In the genomic region with DNA sequence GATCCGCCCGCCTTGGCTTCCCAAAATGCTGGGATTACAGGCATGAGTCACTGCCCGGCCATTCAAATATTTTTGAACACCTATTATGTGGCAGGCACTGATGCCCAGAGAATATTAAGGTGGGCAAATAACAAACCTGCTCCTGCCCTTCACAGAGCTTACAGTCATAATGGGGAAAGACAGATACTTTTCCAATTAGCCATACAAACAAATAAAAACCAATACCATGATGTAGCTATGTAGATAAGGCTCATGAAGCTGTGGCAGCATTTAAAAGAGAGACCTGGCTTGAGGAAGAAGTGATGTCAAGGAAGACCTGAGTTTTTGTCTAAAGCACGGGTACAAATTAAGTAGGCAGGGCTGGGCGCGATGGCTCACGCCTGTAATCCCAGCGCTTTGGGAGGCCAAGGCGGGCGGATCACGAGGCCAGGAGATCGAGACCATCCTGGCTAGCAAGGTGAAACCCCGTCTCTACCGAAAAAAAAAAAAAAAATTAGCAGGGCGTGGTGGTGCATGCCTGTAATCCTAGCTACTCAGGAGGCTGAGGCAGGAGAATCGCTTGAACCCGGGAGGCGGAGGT, we compare ENCODE assay signal across 8 cellular contexts. TPM values are rescaled to one million over a fixed set of nuclear protein-coding genes. Genes with fewer than 3 reads are reported as not detected.
DNase-seq lines count a peak whose midpoint lies in the region; ATAC-seq and TF ChIP-seq lines count a peak whose summit lies in the region.
"Not testable (repeated sequence)": the region's sequence is repeated elsewhere in the genome, so short reads cannot be mapped to it uniquely, and the experiment has no call there.

No MANE protein-coding gene starts in this region.

- not testable (repeated sequence) for H4K20me1 ChIP-seq in SU-DHL-6 (ENCODE audit: low read depth, low read length); hepatocyte (ENCODE audit: insufficient read depth, poor library complexity, severe bottlenecking)
- peaks cover 10% of the 10 kb centered on the region for H4K20me1 ChIP-seq in osteoblast (ENCODE audit: insufficient read depth, low read length)

- not testable (repeated sequence) for H3K9me3 ChIP-seq in CD4-positive, CD25-positive, alpha-beta regulatory T cell (ENCODE audit: control insufficient read depth in 2 of 2, low read length in 2 of 2); HUES64 (ENCODE audit: insufficient read depth, low read depth, low read length); SU-DHL-6 (ENCODE audit: insufficient read depth, low read length); hepatocyte (ENCODE audit: low read depth); osteoblast (ENCODE audit: low read depth, low read length); suprapubic skin

- H3K27ac ChIP-seq in CD4-positive, CD25-positive, alpha-beta regulatory T cell (ENCODE audit: insufficient read depth, low read length, poor library complexity, severe bottlenecking); HUES64 (ENCODE audit: low read depth, low read length); SU-DHL-6 (ENCODE audit: low read depth, low read length); hepatocyte; osteoblast (ENCODE audit: low read depth, low read length); suprapubic skin: not testable (repeated sequence)

- CTCF ChIA-PET in activated naive CD4-positive, alpha-beta T cell treated with anti-CD3 and anti-CD28 coated beads, Interleukin-2, amount 10 ng/mL, durations not matched to agents 7 days and 5 days (lab: Charles Lee) = interaction anchor here (1.3 to 1.6 kb wide), 2 partner anchors 168 to 212 kb away, joined by 4 to 5 read pairs; no protein-coding TSS in a partner anchor

- peaks cover 18 to 50% (median 39%) of the 10 kb centered on the region in 4 donors for H3K4me1 Mint-ChIP-seq in CD4-positive, CD25-positive, alpha-beta regulatory T cell
- H3K4me1 Mint-ChIP-seq in activated naive CD4-positive, alpha-beta T cell treated with anti-CD3 and anti-CD28 coated beads, Interleukin-2, amount 10 ng/mL, durations not matched to agents 7 days and 5 days = peaks cover 31% of the 10 kb centered on the region
- peaks cover 34% of the 10 kb centered on the region for H3K4me1 Mint-ChIP-seq in dendritic cell treated with granulocyte-macrophage colony-stimulating factor and Interleukin-4, amounts not matched to agents 40 ng/mL and 50 ng/mL, for 4 days (ENCODE audit: low read depth)

- not testable (repeated sequence) for H2AFZ ChIP-seq in SU-DHL-6 (ENCODE audit: low read depth, low read length, severe bottlenecking); hepatocyte; osteoblast (ENCODE audit: low read length)

- intact Hi-C loops in dendritic cell treated with granulocyte-macrophage colony-stimulating factor and Interleukin-4, amounts not matched to agents 40 ng/mL and 50 ng/mL, for 4 days (cut with micrococcal nuclease) = not testable (repeated sequence)

- peaks cover 22% of the 10 kb centered on the region for H3K4me1 ChIP-seq in CD4-positive, CD25-positive, alpha-beta regulatory T cell (ENCODE audit: control insufficient read depth, insufficient read depth, low read length, poor library complexity, severe bottlenecking)
- not testable (repeated sequence) for H3K4me1 ChIP-seq in HUES64 (ENCODE audit: insufficient read depth, low read length); hepatocyte (ENCODE audit: insufficient read depth)
- H3K4me1 ChIP-seq in osteoblast (ENCODE audit: insufficient read depth, low read length) = peaks cover 12% of the 10 kb centered on the region
- peaks cover 39% of the 10 kb centered on the region for H3K4me1 ChIP-seq in suprapubic skin

- DNase-seq in CD4-positive, CD25-positive, alpha-beta regulatory T cell; activated naive CD4-positive, alpha-beta T cell treated with anti-CD3 and anti-CD28 coated beads, Interleukin-2, amount 10 ng/mL, durations not matched to agents 7 days and 5 days; hepatocyte (ENCODE audit: low spot score); osteoblast (ENCODE audit: insufficient read length, low spot score, missing footprints); suprapubic skin (ENCODE audit: low spot score in 2 of 2): not testable (repeated sequence)

- H3K9me3 Mint-ChIP-seq in CD4-positive, CD25-positive, alpha-beta regulatory T cell; activated naive CD4-positive, alpha-beta T cell treated with anti-CD3 and anti-CD28 coated beads, Interleukin-2, amount 10 ng/mL, durations not matched to agents 7 days and 5 days; dendritic cell treated with granulocyte-macrophage colony-stimulating factor and Interleukin-4, amounts not matched to agents 40 ng/mL and 50 ng/mL, for 4 days: not testable (repeated sequence)

- WGBS in HUES64 = 95% methylated on average over 18 of the region's 18 CpGs
- 96% methylated on average over 17 of the region's 18 CpGs for WGBS in hepatocyte (ENCODE audit: low lambda C conversion rate, missing lambda C conversion rate)
- 93% methylated on average over 18 of the region's 18 CpGs for WGBS in suprapubic skin

- peaks cover 20% of the 10 kb centered on the region for H3K36me3 Mint-ChIP-seq in CD4-positive, CD25-positive, alpha-beta regulatory T cell
- H3K36me3 Mint-ChIP-seq in activated naive CD4-positive, alpha-beta T cell treated with anti-CD3 and anti-CD28 coated beads, Interleukin-2, amount 10 ng/mL, durations not matched to agents 7 days and 5 days = peaks cover 27% of the 10 kb centered on the region
- peaks cover 44% of the 10 kb centered on the region for H3K36me3 Mint-ChIP-seq in dendritic cell treated with granulocyte-macrophage colony-stimulating factor and Interleukin-4, amounts not matched to agents 40 ng/mL and 50 ng/mL, for 4 days (ENCODE audit: low read depth)

- H3K79me2 ChIP-seq in SU-DHL-6 (ENCODE audit: insufficient read depth, low read length) (peaks cover 26% of the 10 kb centered on the region), hepatocyte (peaks cover 24% of the 10 kb centered on the region), osteoblast (ENCODE audit: insufficient read depth, low read length) (peaks cover 45% of the 10 kb centered on the region)

- TF ChIP-seq POLR2A in suprapubic skin (IDR thresholded peaks at IDR 0.05) = not testable (repeated sequence)

- H3K27ac Mint-ChIP-seq in CD4-positive, CD25-positive, alpha-beta regulatory T cell = peak overlapping the region in 1 of 3 donors; percentile 65
- not testable (repeated sequence) for H3K27ac Mint-ChIP-seq in activated naive CD4-positive, alpha-beta T cell treated with anti-CD3 and anti-CD28 coated beads, Interleukin-2, amount 10 ng/mL, durations not matched to agents 7 days and 5 days; dendritic cell treated with granulocyte-macrophage colony-stimulating factor and Interleukin-4, amounts not matched to agents 40 ng/mL and 50 ng/mL, for 4 days

- not testable (repeated sequence) for H3K27me3 ChIP-seq in CD4-positive, CD25-positive, alpha-beta regulatory T cell (ENCODE audit: control insufficient read depth, insufficient read depth, low read length); HUES64 (ENCODE audit: insufficient read depth, low read length); SU-DHL-6 (ENCODE audit: low read length); hepatocyte; osteoblast (ENCODE audit: insufficient read depth, low read length); suprapubic skin

- H3F3A ChIP-seq in SU-DHL-6 (ENCODE audit: insufficient read depth) = not testable (repeated sequence)

- H3K9me2 ChIP-seq in SU-DHL-6 (replicated peaks; ENCODE audit: insufficient read depth, low read length); hepatocyte (replicated peaks; ENCODE audit: insufficient read depth): not testable (repeated sequence)

- not testable (repeated sequence) for H3K9ac ChIP-seq in HUES64 (ENCODE audit: low read depth, low read length)
- H3K9ac ChIP-seq in SU-DHL-6 (ENCODE audit: low read length) = peak overlapping the region; percentile 81

- not testable (repeated sequence) for H3K27me3 Mint-ChIP-seq in CD4-positive, CD25-positive, alpha-beta regulatory T cell; activated naive CD4-positive, alpha-beta T cell treated with anti-CD3 and anti-CD28 coated beads, Interleukin-2, amount 10 ng/mL, durations not matched to agents 7 days and 5 days; dendritic cell treated with granulocyte-macrophage colony-stimulating factor and Interleukin-4, amounts not matched to agents 40 ng/mL and 50 ng/mL, for 4 days

- TF ChIP-seq CTCF in SU-DHL-6 (IDR thresholded peaks at IDR 0.05; ENCODE audit: insufficient read depth, low read length, poor library complexity, severe bottlenecking); hepatocyte (IDR thresholded peaks at IDR 0.05; ENCODE audit: poor library complexity); osteoblast (IDR thresholded peaks at IDR 0.05; ENCODE audit: extremely low read depth, low read depth, low read length); suprapubic skin (IDR thresholded peaks at IDR 0.05): not testable (repeated sequence)

- peaks cover 22% of the 10 kb centered on the region for H3K36me3 ChIP-seq in CD4-positive, CD25-positive, alpha-beta regulatory T cell (ENCODE audit: control insufficient read depth, insufficient read depth, low read length)
- H3K36me3 ChIP-seq in HUES64 (ENCODE audit: insufficient read depth, low read length) (peaks cover 11% of the 10 kb centered on the region), osteoblast (ENCODE audit: insufficient read depth, low read length) (peaks cover 23% of the 10 kb centered on the region), suprapubic skin (peaks cover 20% of the 10 kb centered on the region)
- H3K36me3 ChIP-seq in SU-DHL-6 (ENCODE audit: low read length); hepatocyte (replicated peaks; ENCODE audit: insufficient read depth, low read depth): not testable (repeated sequence)

- peak overlapping the region; percentile 86 for H3K4me2 ChIP-seq in SU-DHL-6 (ENCODE audit: low read depth, low read length, poor library complexity, severe bottlenecking)
- H3K4me2 ChIP-seq in hepatocyte = peak overlapping the region; percentile 95
- H3K4me2 ChIP-seq in osteoblast (ENCODE audit: insufficient read depth, low read length) = peak overlapping the region; percentile 97

- peak overlapping the region; percentile 92 to 95 (median 94) for H3K4me3 Mint-ChIP-seq in CD4-positive, CD25-positive, alpha-beta regulatory T cell
- peak overlapping the region; percentile 95 for H3K4me3 Mint-ChIP-seq in activated naive CD4-positive, alpha-beta T cell treated with anti-CD3 and anti-CD28 coated beads, Interleukin-2, amount 10 ng/mL, durations not matched to agents 7 days and 5 days
- H3K4me3 Mint-ChIP-seq in dendritic cell treated with granulocyte-macrophage colony-stimulating factor and Interleukin-4, amounts not matched to agents 40 ng/mL and 50 ng/mL, for 4 days = peak overlapping the region; percentile 90

- TF ChIP-seq EP300 in suprapubic skin (IDR thresholded peaks at IDR 0.05) = not testable (repeated sequence)

- H3K4me3 ChIP-seq in CD4-positive, CD25-positive, alpha-beta regulatory T cell (ENCODE audit: low read depth, low read length); hepatocyte: not testable (repeated sequence)
- H3K4me3 ChIP-seq in HUES64 (ENCODE audit: low read length) (peak overlapping the region; percentile 79; the same call in 1 of the 2 replicates), SU-DHL-6 (ENCODE audit: insufficient read depth, low read length, poor library complexity, severe bottlenecking) (peak overlapping the region; percentile 79), osteoblast (ENCODE audit: insufficient read depth, low read length) (peak overlapping the region; percentile 88), suprapubic skin (peak overlapping the region; percentile 73)

- ATAC-seq in CD4-positive, CD25-positive, alpha-beta regulatory T cell (ENCODE audit: low read depth in 2 of 2) = not testable (repeated sequence)

RNA-seq across cellular contexts. Expression of a gene that starts 1.2 kb away (rescaled TPM):
- total RNA-seq in CD4-positive, CD25-positive, alpha-beta regulatory T cell = 94.0 TPM
- polyA plus RNA-seq in CD4-positive, CD25-positive, alpha-beta regulatory T cell = 10 to 100 TPM; 39.3 to 44.9 (median 42.6) TPM
- polyA plus RNA-seq in HUES64 (2013, experiment 1 of 2) = 29.6 TPM
- polyA plus RNA-seq in HUES64 (2013, experiment 2 of 2) = 24.5 TPM
- total RNA-seq in hepatocyte = 25.9 and 26.2 TPM in 2 replicates
- polyA plus RNA-seq in hepatocyte = 54.2 and 54.8 TPM in 2 replicates
- total RNA-seq in osteoblast = 21.0 and 28.3 TPM in 2 replicates
- total RNA-seq in suprapubic skin = 10 to 100 TPM; 35.6 to 57.3 (median 43.2) TPM

RNA-seq across cellular contexts. Expression of a gene that starts 46.1 kb away (rescaled TPM):
- 64.4 TPM for total RNA-seq in CD4-positive, CD25-positive, alpha-beta regulatory T cell
- polyA plus RNA-seq in CD4-positive, CD25-positive, alpha-beta regulatory T cell = 10 to 100 TPM; 14.3 to 21.9 (median 17.7) TPM
- 9.9 TPM for polyA plus RNA-seq in HUES64 (2013, experiment 1 of 2)
- polyA plus RNA-seq in HUES64 (2013, experiment 2 of 2) = 9.1 TPM
- total RNA-seq in hepatocyte (33.4 and 42.7 TPM in 2 replicates), osteoblast (36.5 and 36.9 TPM in 2 replicates), suprapubic skin (100 to 1,000 TPM in 1 of 4 donors, 10 to 100 TPM in 3; 57.8 to 136 (median 66.0) TPM)
- polyA plus RNA-seq in hepatocyte = 16.2 and 18.8 TPM in 2 replicates
